ENCODE assay signal across 1 cellular context in genomic region chr7:152459724-152460251, GRCh38.
TF ChIP-seq lines count a peak whose summit lies in the region.

No MANE protein-coding gene starts in this region.

TF ChIP-seq in HCT116, 20 proteins besides CTCF, POLR2A, EP300 and RAD21:
- no peak for TF ChIP-seq REST (IDR thresholded peaks at IDR 0.05; ENCODE audit: low read depth)
- no peak for TF ChIP-seq YY1 (IDR thresholded peaks at IDR 0.05; ENCODE audit: extremely low read depth, insufficient replicate concordance, low read depth, low read length)
- TF ChIP-seq JUND (IDR thresholded peaks at IDR 0.05), result no peak
- no peak for TF ChIP-seq EZH2 (IDR thresholded peaks at IDR 0.05)
- no peak for TF ChIP-seq FOSL1 (IDR thresholded peaks at IDR 0.05; ENCODE audit: low read depth)
- no peak for TF ChIP-seq EGR1 (IDR thresholded peaks at IDR 0.05; ENCODE audit: low read depth)
- TF ChIP-seq SP1 (IDR thresholded peaks at IDR 0.05; ENCODE audit: low read depth), result no peak
- TF ChIP-seq ATF3 (IDR thresholded peaks at IDR 0.05), result no peak
- no peak for TF ChIP-seq ELF1 (IDR thresholded peaks at IDR 0.05; ENCODE audit: borderline replicate concordance, low read depth)
- TF ChIP-seq POLR2AphosphoS5 (IDR thresholded peaks at IDR 0.05; ENCODE audit: low read depth, low read length), result no peak
- TF ChIP-seq SIN3A (IDR thresholded peaks at IDR 0.05; ENCODE audit: low read depth), result no peak
- TF ChIP-seq MAX (IDR thresholded peaks at IDR 0.05), result no peak
- no peak for TF ChIP-seq ZBTB33 (IDR thresholded peaks at IDR 0.05; ENCODE audit: extremely low read depth, insufficient replicate concordance, low read length)
- TF ChIP-seq ZFX (IDR thresholded peaks at IDR 0.05), result no peak
- TF ChIP-seq TCF7L2 (IDR thresholded peaks at IDR 0.05; ENCODE audit: borderline replicate concordance, extremely low read depth, insufficient read depth, insufficient read length), result no peak
- TF ChIP-seq SRF (IDR thresholded peaks at IDR 0.05; ENCODE audit: low read depth), result no peak
- TF ChIP-seq CBX3 (IDR thresholded peaks at IDR 0.05; ENCODE audit: low read depth), result no peak
- TF ChIP-seq EZH2phosphoT487 (IDR thresholded peaks at IDR 0.05; ENCODE audit: borderline replicate concordance), result no peak
- TF ChIP-seq ZNF274 (IDR thresholded peaks at IDR 0.05; ENCODE audit: low read depth, low read length), result no peak
